In the genomic region with DNA sequence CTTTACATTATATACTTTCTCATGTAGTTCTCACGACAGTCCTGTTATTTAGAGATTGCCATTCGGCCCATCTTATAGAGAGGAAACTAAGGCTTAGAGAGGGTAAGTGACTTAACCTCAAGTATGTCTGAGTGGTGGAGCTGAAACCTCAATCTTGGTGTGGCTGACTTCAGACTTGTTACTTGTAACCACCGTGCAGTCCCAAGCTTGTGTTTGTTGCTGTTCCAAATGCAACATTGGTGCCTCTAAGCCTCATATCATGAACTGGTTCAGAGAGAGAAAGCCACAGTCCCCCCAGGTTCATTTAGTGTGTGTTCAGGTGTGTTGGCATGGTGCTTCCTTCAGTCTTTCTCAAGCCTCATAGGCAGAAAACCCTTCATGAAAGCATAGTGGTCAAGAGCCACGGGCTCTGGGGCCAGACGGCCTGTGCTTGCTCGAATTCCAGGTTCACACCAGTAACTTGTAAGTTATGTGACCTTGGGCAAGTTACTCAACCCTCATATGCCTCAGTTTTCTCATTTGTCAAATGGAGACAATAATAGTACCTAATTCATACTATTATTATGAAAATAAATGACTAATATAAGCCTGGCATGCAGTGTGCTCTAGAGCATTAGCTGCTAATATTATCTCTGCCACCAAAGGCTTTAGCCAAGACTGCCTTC, we compare ENCODE assay signal across 11 cellular contexts. TPM values are rescaled to one million over a fixed set of nuclear protein-coding genes. Genes with fewer than 3 reads are reported as not detected.
DNase-seq lines count a peak whose midpoint lies in the region; ATAC-seq, FAIRE-seq and TF ChIP-seq lines count a peak whose summit lies in the region.
"Had no signal": no experiment of that assay in that cellular context is flagged by ENCODE, and none has a peak within 500 bp of the region (broad histone marks: within the 10 kb centered on the region; RNA-seq: fewer than 3 reads in every experiment).

No MANE protein-coding gene starts in this region.

- no peaks in the 10 kb centered on the region for H3K23me2 ChIP-seq in H1 (ENCODE audit: low read depth, low read length)

- H3K79me1 ChIP-seq in H1 (ENCODE audit: low read depth, low read length): peaks cover 2% of the 10 kb centered on the region; the same call in 1 of the 2 replicates

- TF ChIP-seq EP300 in H1 (IDR thresholded peaks at IDR 0.05; ENCODE audit: borderline replicate concordance in 1 of 2, low read depth in 2 of 2, low read length in 2 of 2): no peak

- CTCF ChIA-PET in H1 (lab: Charles Lee; ENCODE audit: partially characterized antibody): interaction anchor here (0.7 to 2.7 kb wide), 10 partner anchors 9 to 216 kb away, joined by 3 to 12 read pairs (median 3); no protein-coding TSS in a partner anchor

- H4K20me1 ChIP-seq in H1 (replicated peaks in 1 of 2; ENCODE audit: control insufficient read depth in 1 of 2, insufficient read depth in 2 of 2, low read length in 2 of 2): peaks cover 0 to 1% of the 10 kb centered on the region in 2 experiments

- no peak overlapping the region for H4K91ac ChIP-seq in H1 (replicated peaks; ENCODE audit: insufficient read length, low read length)

- in situ Hi-C loops in GM13977 (cut with MboI; ENCODE audit: low pct_unique_long_range_greater_than_20kb, low sequenced_read_pairs, unreplicated experiment): no loop called here

- H3K23ac ChIP-seq in H1 (ENCODE audit: insufficient read length): no peak overlapping the region

- FAIRE-seq in H1 (lab: Jason Lieb, UNC): no peak
- FAIRE-seq: G401.6 had no signal

- peak overlapping the region; percentile 61; the same call in 1 of the 2 replicates for H2BK15ac ChIP-seq in H1 (ENCODE audit: low read length)

- TF ChIP-seq RAD21 in H1 (IDR thresholded peaks at IDR 0.05 in 1 of 2, conservative IDR thresholded peaks at IDR 0.05 in 1 of 2; ENCODE audit: low read depth in 2 of 2, low read length in 2 of 2): no peak

- peaks cover 0 to 48% of the 10 kb centered on the region in 2 experiments; a peak in 2 of 4 replicates for H3K79me2 ChIP-seq in H1 (ENCODE audit: control insufficient read depth in 1 of 2, insufficient read depth in 2 of 2, low read length in 2 of 2)

- no peak overlapping the region for H3K4me3 ChIP-seq in H1 (ENCODE audit: extremely low read depth in 1 of 4, insufficient read depth in 2 of 4, low read depth in 3 of 4, low read length in 4 of 4)
- H3K4me3 ChIP-seq in lower leg skin (ENCODE audit: low read depth, poor library complexity, severe bottlenecking): no peak overlapping the region

- no peak overlapping the region for H3K27ac ChIP-seq in H1 (ENCODE audit: low read depth, low read length)

- peak; percentile 85 for ATAC-seq in GM21515 (IDR thresholded peaks at IDR 0.05; ENCODE audit: unreplicated experiment)
- peak; percentile 78 for ATAC-seq in HG03521 (IDR thresholded peaks at IDR 0.05; ENCODE audit: unreplicated experiment)

- DNase-seq in GM13977 (ENCODE audit: low spot score): peak; percentile 60
- no peak for DNase-seq in H1 (ENCODE audit: low read depth in 1 of 2, low spot score in 2 of 2)
- no peak for DNase-seq in medulla oblongata (ENCODE audit: extremely low spot score)
- no peak for DNase-seq in UCSD-AML1 (lab: John Stamatoyannopoulos, UW; ENCODE audit: unreplicated experiment)
- no peak for DNase-seq in GF-D8 (lab: John Stamatoyannopoulos, UW)
- DNase-seq in lower leg skin (ENCODE audit: low spot score in 2 of 2): no peak
- DNase-seq: activated CD8-positive, alpha-beta memory T cell treated with anti-CD3 and anti-CD28 coated beads, Interleukin-2, amount 50 U/mL, for 48 hours; NCI-H187 treated with DMSO at 0.1 percent for 48 hours had no signal

- 0 out of 2 replicates have a peak overlapping the region, but pooled peaks have one; percentile 4 for H3K18ac ChIP-seq in H1 (ENCODE audit: extremely low read depth, low read length)

- no peaks in the 10 kb centered on the region for H3K27me3 ChIP-seq in H1 (replicated peaks in 1 of 4; ENCODE audit: control insufficient read depth in 3 of 4, extremely low read depth in 1 of 4, insufficient read depth in 3 of 4, low read length in 3 of 4)

- H2BK12ac ChIP-seq in H1 (ENCODE audit: low read depth, low read length): no peak overlapping the region

- intact Hi-C loops in lower leg skin (cut with DNase I; ENCODE audit: low total_unique reads): no loop called here

- no peak overlapping the region for H3K9ac ChIP-seq in H1 (replicated peaks in 1 of 4; ENCODE audit: extremely low read depth in 1 of 4, low read depth in 3 of 4, low read length in 3 of 4)

- no peak overlapping the region for H2AK5ac ChIP-seq in H1 (ENCODE audit: low read depth, low read length)

- POLR2A ChIA-PET in H1 (lab: Charles Lee; ENCODE audit: partially characterized antibody): interaction anchor here (0.7 to 1.4 kb wide), 3 partner anchors 9 to 32 kb away, joined by 3 to 5 read pairs (median 3); no protein-coding TSS in a partner anchor

- H3K56ac ChIP-seq in H1 (replicated peaks; ENCODE audit: insufficient read length, low read depth, low read length): no peak overlapping the region

- H2BK20ac ChIP-seq in H1 (ENCODE audit: low read length): peak overlapping the region; percentile 50; the same call in 1 of the 2 replicates

- H2BK5ac ChIP-seq in H1 (ENCODE audit: low read depth, low read length): peak overlapping the region; percentile 36; the same call in 1 of the 2 replicates

- no peak overlapping the region for H2BK120ac ChIP-seq in H1 (replicated peaks; ENCODE audit: low read depth, low read length)

- no peaks in the 10 kb centered on the region for H3K9me3 ChIP-seq in H1 (ENCODE audit: insufficient read depth in 2 of 2, low read depth in 1 of 2, low read length in 1 of 2)

- H3K4me2 ChIP-seq in H1 (ENCODE audit: insufficient read depth in 1 of 2, low read depth in 2 of 2, low read length in 2 of 2): no peak overlapping the region

- TF ChIP-seq POLR2A in H1 (IDR thresholded peaks at IDR 0.05; ENCODE audit: control extremely low read depth in 1 of 2, low read depth in 2 of 2, low read length in 2 of 2) (no peak), lower leg skin (IDR thresholded peaks at IDR 0.05) (no peak)

- 98% methylated on average over 6 of the region's 6 CpGs; no CpG with 5 or more reads in 1 of the 2 experiments for WGBS in H1 (ENCODE audit: extremely low coverage in 1 of 2, insufficient coverage in 1 of 2, insufficient read length in 1 of 2, insufficient replicate concordance in 2 of 2, low coverage in 1 of 2, low lambda C conversion rate in 2 of 2, missing lambda C conversion rate in 1 of 2), 2 experiments
- 59 to 60% methylated on average over 6 of the region's 6 CpGs for WGBS in lower leg skin, 2 donors

- no peak overlapping the region for H4K8ac ChIP-seq in H1 (ENCODE audit: extremely low read depth, insufficient read depth, low read length)

- H2AFZ ChIP-seq in H1 (ENCODE audit: low read length): no peak overlapping the region

- H3K36me3 ChIP-seq in H1 (ENCODE audit: control insufficient read depth in 2 of 4, insufficient read depth in 4 of 4, low read length in 3 of 4): peaks cover 0 to 13% (median under 1%) of the 10 kb centered on the region in 4 experiments; a peak in 2 of 8 replicates

- TF ChIP-seq CTCF in GM13977 (IDR thresholded peaks at IDR 0.05; ENCODE audit: extremely low read depth, insufficient read depth, missing control alignments) (no peak), H1 (IDR thresholded peaks at IDR 0.05; ENCODE audit: control extremely low read depth in 1 of 3, insufficient read depth in 1 of 3, low read depth in 1 of 3, low read length in 3 of 3) (no peak), lower leg skin (IDR thresholded peaks at IDR 0.05) (no peak)

- H3K4ac ChIP-seq in H1 (replicated peaks; ENCODE audit: insufficient read length, low read depth, low read length): no peak overlapping the region

- H3K4me1 ChIP-seq in H1 (replicated peaks in 1 of 4; ENCODE audit: control insufficient read depth in 3 of 4, insufficient read depth in 4 of 4, low read length in 3 of 4): peaks cover 8 to 27% (median 25%) of the 10 kb centered on the region in 4 experiments

- H3K14ac ChIP-seq in H1 (ENCODE audit: insufficient read length): no peak overlapping the region

- no peak overlapping the region for H4K5ac ChIP-seq in H1 (ENCODE audit: insufficient read length, low read depth, low read length)

TF ChIP-seq in H1, 55 proteins besides CTCF, POLR2A, EP300 and RAD21:
- TF ChIP-seq ASH2L (IDR thresholded peaks at IDR 0.05; ENCODE audit: low read length) (no peak), POLR2AphosphoS5 (IDR thresholded peaks at IDR 0.05; ENCODE audit: low read depth, low read length) (no peak), JUND (IDR thresholded peaks at IDR 0.05; ENCODE audit: low read length) (no peak), KDM1A (IDR thresholded peaks at IDR 0.05; ENCODE audit: borderline replicate concordance, low read length) (no peak), BCL11A (IDR thresholded peaks at IDR 0.05; ENCODE audit: low read depth in 2 of 2, low read length in 2 of 2) (no peak)

RNA-seq across cellular contexts. Expression of gene CDH1, which starts 39.9 kb away (rescaled TPM):
- total RNA-seq in H1 (2021; fragmentation: NEBNext Ultra II Directional; extraction: Animal tissue kit (Norgen Biotek cat#: 25700)): 265 and 319 TPM in 2 replicates
- 119 and 133 TPM in 2 replicates for polyA plus RNA-seq in H1 (2011; rRNA removed)
- 140 TPM for polyA plus RNA-seq in H1 (2011; cell fraction: cytosol; rRNA removed)
- polyA plus RNA-seq in H1 (2011; cell fraction: nucleus; rRNA removed): 186 TPM
- polyA plus RNA-seq in H1 (2012, experiment 1 of 2): 164 to 357 TPM (median 291 TPM) in 4 replicates
- polyA plus RNA-seq in H1 (2012, experiment 2 of 2): 25.7 TPM
- 267 TPM for polyA plus RNA-seq in H1 (2013, experiment 1 of 2)
- polyA plus RNA-seq in H1 (2013, experiment 2 of 2): 227 TPM
- polyA minus RNA-seq in H1 (2011; rRNA and poly(A)+ RNA removed): 304 and 433 TPM in 2 replicates
- 438 TPM for polyA minus RNA-seq in H1 (2011; cell fraction: cytosol; rRNA and poly(A)+ RNA removed)
- polyA minus RNA-seq in H1 (2011; cell fraction: nucleus; rRNA and poly(A)+ RNA removed): 171 TPM
- 100 to 1,000 TPM; 156 to 243 (median 188) TPM for total RNA-seq in lower leg skin
